In the genomic region with DNA sequence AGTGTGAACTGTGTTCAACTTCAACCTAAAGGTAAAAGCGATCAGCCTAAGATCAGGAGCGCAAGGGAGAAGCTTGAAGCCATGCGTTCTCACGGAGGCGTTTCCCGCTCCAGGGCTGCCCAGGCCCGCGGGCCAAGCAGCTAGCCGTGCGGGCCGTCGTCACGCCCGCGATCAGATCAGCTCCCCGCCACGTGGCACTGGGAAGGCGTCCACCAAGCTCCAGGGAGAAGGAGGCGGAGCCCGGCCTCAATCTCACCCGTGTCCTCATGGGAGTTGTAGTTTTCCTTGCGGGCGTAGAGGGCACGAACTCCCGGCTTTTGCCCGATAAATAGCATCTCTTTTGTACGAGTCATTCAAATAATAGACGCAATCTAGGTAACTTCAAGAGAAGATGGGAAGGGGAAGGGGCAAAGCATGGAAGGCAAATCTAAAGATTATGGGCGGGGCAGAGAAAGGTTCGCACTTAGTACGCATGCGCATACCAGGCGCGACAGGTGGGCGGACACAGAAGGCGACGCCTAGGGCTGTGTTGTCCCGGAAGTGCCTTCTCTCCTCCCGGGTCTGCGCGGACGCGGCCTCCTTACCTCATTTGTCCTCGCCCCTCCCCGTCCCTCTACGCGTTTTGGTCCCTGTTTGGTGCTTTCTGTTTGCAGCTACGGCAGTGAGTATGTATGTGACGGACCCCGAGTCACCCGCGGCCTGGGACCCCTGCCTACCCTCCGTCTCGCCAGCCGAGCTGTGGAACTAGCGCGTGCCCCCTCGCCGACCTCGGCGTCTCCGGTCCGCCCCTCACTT, we compare ENCODE assay signal across 1 cellular context.
TF ChIP-seq lines count a peak whose summit lies in the region.

No MANE protein-coding gene starts in this region.

TF ChIP-seq in HEK293, 187 proteins besides CTCF, POLR2A, EP300 and RAD21 (continued from another document and continues in another):
- TF ChIP-seq ZNF146 (tag by site-specific recombination; IDR thresholded peaks at IDR 0.05) (no peak), ZBTB7A (tag by site-specific recombination; IDR thresholded peaks at IDR 0.05; ENCODE audit: low read depth) (no peak), INSM2 (tag by site-specific recombination; IDR thresholded peaks at IDR 0.05) (no peak), ZNF791 (tag by site-specific recombination; IDR thresholded peaks at IDR 0.05) (no peak), ZNF785 (tag by site-specific recombination; IDR thresholded peaks at IDR 0.05) (0 out of 2 replicates have a peak, but pooled peaks have one; percentile 39), REPIN1 (tag by site-specific recombination; IDR thresholded peaks at IDR 0.05; ENCODE audit: low read depth) (no peak), ZNF416 (tag by site-specific recombination; IDR thresholded peaks at IDR 0.05) (no peak), HOXD13 (CRISPR knock-in tag; IDR thresholded peaks at IDR 0.05; ENCODE audit: borderline replicate concordance) (no peak), ZNF169 (tag by site-specific recombination; IDR thresholded peaks at IDR 0.05) (no peak), ZNF548 (tag by site-specific recombination; IDR thresholded peaks at IDR 0.05) (no peak), ZNF843 (tag by site-specific recombination; IDR thresholded peaks at IDR 0.05) (no peak), MYNN (tag by site-specific recombination; IDR thresholded peaks at IDR 0.05; ENCODE audit: borderline replicate concordance) (no peak), ZNF654 (tag by site-specific recombination; IDR thresholded peaks at IDR 0.05; ENCODE audit: low read depth) (no peak), ZBTB26 (tag by site-specific recombination; optimal IDR thresholded peaks at IDR 0.05) (peak; percentile 88), ZBTB17 (tag by site-specific recombination; IDR thresholded peaks at IDR 0.05) (peak; percentile 66), ZNF23 (tag by site-specific recombination; IDR thresholded peaks at IDR 0.05; ENCODE audit: borderline replicate concordance) (no peak), ZNF426 (tag by site-specific recombination; IDR thresholded peaks at IDR 0.05) (no peak), ZNF16 (tag by site-specific recombination; IDR thresholded peaks at IDR 0.05; ENCODE audit: low read depth) (no peak), ZNF639 (tag by site-specific recombination; IDR thresholded peaks at IDR 0.05) (no peak), PBX3 (CRISPR knock-in tag; IDR thresholded peaks at IDR 0.05) (peak; percentile 92), ZSCAN5A (tag by site-specific recombination; IDR thresholded peaks at IDR 0.05) (0 out of 2 replicates have a peak, but pooled peaks have one; percentile 24), YY1 (tag by site-specific recombination; IDR thresholded peaks at IDR 0.05) (peak; percentile 31; the same call in 1 of the 2 replicates), ZXDB (tag by site-specific recombination; IDR thresholded peaks at IDR 0.05) (peak; percentile 90), GLIS2 (tag by site-specific recombination; IDR thresholded peaks at IDR 0.05) (no peak), ZBTB48 (tag by site-specific recombination; IDR thresholded peaks at IDR 0.05) (peak; percentile 91), ZNF324 (tag by site-specific recombination; IDR thresholded peaks at IDR 0.05) (peak; percentile 24; the same call in 1 of the 2 replicates), ZNF2 (tag by site-specific recombination; IDR thresholded peaks at IDR 0.05) (no peak; the same call in 1 of the 2 replicates)
- TF ChIP-seq, protein P1, sequence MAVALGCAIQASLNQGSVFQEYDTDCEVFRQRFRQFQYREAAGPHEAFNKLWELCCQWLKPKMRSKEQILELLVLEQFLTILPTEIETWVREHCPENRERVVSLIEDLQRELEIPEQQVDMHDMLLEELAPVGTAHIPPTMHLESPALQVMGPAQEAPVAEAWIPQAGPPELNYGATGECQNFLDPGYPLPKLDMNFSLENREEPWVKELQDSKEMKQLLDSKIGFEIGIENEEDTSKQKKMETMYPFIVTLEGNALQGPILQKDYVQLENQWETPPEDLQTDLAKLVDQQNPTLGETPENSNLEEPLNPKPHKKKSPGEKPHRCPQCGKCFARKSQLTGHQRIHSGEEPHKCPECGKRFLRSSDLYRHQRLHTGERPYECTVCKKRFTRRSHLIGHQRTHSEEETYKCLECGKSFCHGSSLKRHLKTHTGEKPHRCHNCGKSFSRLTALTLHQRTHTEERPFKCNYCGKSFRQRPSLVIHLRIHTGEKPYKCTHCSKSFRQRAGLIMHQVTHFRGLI (tag by site-specific recombination; IDR thresholded peaks at IDR 0.05) = no peak; the same call in 1 of the 2 replicates
- TF ChIP-seq, protein P2, sequence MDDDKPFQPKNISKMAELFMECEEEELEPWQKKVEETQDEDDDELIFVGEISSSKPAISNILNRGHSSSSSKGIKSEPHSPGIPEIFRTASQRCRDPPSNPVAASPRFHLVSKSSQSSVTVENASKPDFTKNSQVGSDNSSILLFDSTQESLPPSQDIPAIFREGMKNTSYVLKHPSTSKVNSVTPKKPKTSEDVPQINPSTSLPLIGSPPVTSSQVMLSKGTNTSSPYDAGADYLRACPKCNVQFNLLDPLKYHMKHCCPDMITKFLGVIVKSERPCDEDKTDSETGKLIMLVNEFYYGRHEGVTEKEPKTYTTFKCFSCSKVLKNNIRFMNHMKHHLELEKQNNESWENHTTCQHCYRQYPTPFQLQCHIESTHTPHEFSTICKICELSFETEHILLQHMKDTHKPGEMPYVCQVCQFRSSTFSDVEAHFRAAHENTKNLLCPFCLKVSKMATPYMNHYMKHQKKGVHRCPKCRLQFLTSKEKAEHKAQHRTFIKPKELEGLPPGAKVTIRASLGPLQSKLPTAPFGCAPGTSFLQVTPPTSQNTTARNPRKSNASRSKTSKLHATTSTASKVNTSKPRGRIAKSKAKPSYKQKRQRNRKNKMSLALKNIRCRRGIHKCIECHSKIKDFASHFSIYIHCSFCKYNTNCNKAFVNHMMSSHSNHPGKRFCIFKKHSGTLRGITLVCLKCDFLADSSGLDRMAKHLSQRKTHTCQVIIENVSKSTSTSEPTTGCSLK (tag by site-specific recombination; IDR thresholded peaks at IDR 0.05) = no peak
- TF ChIP-seq, protein P3, sequence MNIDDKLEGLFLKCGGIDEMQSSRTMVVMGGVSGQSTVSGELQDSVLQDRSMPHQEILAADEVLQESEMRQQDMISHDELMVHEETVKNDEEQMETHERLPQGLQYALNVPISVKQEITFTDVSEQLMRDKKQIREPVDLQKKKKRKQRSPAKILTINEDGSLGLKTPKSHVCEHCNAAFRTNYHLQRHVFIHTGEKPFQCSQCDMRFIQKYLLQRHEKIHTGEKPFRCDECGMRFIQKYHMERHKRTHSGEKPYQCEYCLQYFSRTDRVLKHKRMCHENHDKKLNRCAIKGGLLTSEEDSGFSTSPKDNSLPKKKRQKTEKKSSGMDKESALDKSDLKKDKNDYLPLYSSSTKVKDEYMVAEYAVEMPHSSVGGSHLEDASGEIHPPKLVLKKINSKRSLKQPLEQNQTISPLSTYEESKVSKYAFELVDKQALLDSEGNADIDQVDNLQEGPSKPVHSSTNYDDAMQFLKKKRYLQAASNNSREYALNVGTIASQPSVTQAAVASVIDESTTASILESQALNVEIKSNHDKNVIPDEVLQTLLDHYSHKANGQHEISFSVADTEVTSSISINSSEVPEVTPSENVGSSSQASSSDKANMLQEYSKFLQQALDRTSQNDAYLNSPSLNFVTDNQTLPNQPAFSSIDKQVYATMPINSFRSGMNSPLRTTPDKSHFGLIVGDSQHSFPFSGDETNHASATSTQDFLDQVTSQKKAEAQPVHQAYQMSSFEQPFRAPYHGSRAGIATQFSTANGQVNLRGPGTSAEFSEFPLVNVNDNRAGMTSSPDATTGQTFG (tag by site-specific recombination; IDR thresholded peaks at IDR 0.05; ENCODE audit: borderline replicate concordance) = no peak
- TF ChIP-seq, protein P4, sequence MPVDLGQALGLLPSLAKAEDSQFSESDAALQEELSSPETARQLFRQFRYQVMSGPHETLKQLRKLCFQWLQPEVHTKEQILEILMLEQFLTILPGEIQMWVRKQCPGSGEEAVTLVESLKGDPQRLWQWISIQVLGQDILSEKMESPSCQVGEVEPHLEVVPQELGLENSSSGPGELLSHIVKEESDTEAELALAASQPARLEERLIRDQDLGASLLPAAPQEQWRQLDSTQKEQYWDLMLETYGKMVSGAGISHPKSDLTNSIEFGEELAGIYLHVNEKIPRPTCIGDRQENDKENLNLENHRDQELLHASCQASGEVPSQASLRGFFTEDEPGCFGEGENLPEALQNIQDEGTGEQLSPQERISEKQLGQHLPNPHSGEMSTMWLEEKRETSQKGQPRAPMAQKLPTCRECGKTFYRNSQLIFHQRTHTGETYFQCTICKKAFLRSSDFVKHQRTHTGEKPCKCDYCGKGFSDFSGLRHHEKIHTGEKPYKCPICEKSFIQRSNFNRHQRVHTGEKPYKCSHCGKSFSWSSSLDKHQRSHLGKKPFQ (tag by site-specific recombination; IDR thresholded peaks at IDR 0.05) = peak; percentile 98
- TF ChIP-seq, protein P5, sequence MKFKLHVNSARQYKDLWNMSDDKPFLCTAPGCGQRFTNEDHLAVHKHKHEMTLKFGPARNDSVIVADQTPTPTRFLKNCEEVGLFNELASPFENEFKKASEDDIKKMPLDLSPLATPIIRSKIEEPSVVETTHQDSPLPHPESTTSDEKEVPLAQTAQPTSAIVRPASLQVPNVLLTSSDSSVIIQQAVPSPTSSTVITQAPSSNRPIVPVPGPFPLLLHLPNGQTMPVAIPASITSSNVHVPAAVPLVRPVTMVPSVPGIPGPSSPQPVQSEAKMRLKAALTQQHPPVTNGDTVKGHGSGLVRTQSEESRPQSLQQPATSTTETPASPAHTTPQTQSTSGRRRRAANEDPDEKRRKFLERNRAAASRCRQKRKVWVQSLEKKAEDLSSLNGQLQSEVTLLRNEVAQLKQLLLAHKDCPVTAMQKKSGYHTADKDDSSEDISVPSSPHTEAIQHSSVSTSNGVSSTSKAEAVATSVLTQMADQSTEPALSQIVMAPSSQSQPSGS (tag by site-specific recombination; IDR thresholded peaks at IDR 0.05; ENCODE audit: low read depth) = no peak
